Comparison of ENCODE assay signal across 16 cellular contexts in the genomic region with DNA sequence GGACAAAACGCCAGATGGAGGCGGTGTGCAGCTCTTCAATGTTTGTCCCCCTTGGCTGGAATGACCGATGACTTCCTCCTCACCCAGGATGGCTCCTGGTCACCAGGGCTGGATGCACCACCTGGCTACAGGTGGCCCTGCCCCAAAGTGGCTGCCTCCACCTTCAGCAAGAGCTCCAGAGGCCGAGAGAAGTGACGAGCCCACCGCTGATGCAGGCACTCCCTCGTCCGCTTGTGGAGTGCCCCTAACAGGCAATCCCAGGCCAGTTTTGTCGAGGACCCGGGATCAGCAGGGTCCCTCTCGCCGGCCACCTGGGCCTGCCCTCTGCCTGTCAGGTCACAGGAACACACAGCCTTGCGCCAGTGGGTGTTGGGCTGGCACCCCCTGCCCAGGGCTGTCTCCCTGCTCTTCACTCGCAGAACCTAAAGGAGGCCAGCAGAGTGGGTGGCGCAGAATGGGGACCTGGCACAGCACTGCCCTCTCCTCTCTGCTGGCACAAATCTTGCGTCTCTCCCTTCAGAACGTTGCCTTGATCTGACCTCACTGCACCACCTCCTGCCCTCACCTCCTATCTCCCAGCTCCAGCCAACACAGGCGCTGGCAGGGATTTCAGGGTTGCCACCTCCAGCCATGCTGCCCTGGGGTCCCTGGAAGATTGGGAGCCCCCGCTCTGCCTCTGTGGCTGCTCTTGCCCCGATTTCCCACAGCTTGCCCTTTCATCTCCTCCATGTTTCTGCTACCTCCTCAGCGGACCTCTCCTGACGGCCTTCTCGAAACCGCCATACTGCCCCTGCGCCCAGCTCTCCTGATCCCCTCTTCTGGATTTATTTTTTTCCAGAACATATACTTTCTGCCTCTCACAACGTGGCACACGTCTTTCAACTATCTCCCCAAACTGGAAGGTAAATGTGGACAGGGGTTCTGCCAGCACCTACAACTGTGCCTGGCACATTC. TPM values are rescaled to one million over a fixed set of nuclear protein-coding genes. Genes with fewer than 3 reads are reported as not detected.
DNase-seq lines count a peak whose midpoint lies in the region; ATAC-seq and TF ChIP-seq lines count a peak whose summit lies in the region.
"Had no signal": no experiment of that assay in that cellular context is flagged by ENCODE, and none has a peak within 500 bp of the region (broad histone marks: within the 10 kb centered on the region; RNA-seq: fewer than 3 reads in every experiment).

No MANE protein-coding gene starts in this region.

- CTCF ChIA-PET in activated B cell treated with CpG ODN at 0.5 μM for 24 hours (lab: Charles Lee): no interaction called here

- H3K36me3 Mint-ChIP-seq in HFFc6 (ENCODE audit: low read depth) (peaks cover 18% of the 10 kb centered on the region; the same call in 1 of the 2 replicates), activated B cell treated with CpG ODN at 0.5 μM for 24 hours (ENCODE audit: low read depth) (peaks cover 74% of the 10 kb centered on the region), glutamatergic neuron (ENCODE audit: unreplicated experiment) (no peaks in the 10 kb centered on the region), osteocyte (ENCODE audit: unreplicated experiment) (peaks cover 38% of the 10 kb centered on the region)
- H3K36me3 Mint-ChIP-seq in activated naive CD8-positive, alpha-beta T cell treated with anti-CD3 and anti-CD28 coated beads, Interleukin-2, amount 50 U/mL, for 24 hours (ENCODE audit: low read depth): peaks cover 17% of the 10 kb centered on the region
- H3K36me3 Mint-ChIP-seq: natural killer cell had no signal

- H3K4me3 Mint-ChIP-seq in HFFc6: no peak overlapping the region
- no peak overlapping the region for H3K4me3 Mint-ChIP-seq in activated B cell treated with CpG ODN at 0.5 μM for 24 hours
- H3K4me3 Mint-ChIP-seq in glutamatergic neuron (ENCODE audit: unreplicated experiment): no peak overlapping the region
- H3K4me3 Mint-ChIP-seq in osteocyte (ENCODE audit: unreplicated experiment): no peak overlapping the region
- no peak overlapping the region for H3K4me3 Mint-ChIP-seq in activated naive CD8-positive, alpha-beta T cell treated with anti-CD3 and anti-CD28 coated beads, Interleukin-2, amount 50 U/mL, for 24 hours
- H3K4me3 Mint-ChIP-seq: activated naive CD8-positive, alpha-beta T cell treated with anti-CD3 and anti-CD28 coated beads for 36 hours; B cell; natural killer cell had no signal

- no peaks in the 10 kb centered on the region for H3K4me1 Mint-ChIP-seq in HFFc6 (ENCODE audit: low read depth)
- H3K4me1 Mint-ChIP-seq in activated B cell treated with CpG ODN at 0.5 μM for 24 hours: no peaks in the 10 kb centered on the region
- H3K4me1 Mint-ChIP-seq in glutamatergic neuron (ENCODE audit: low read depth, unreplicated experiment): peaks cover 13% of the 10 kb centered on the region
- no peaks in the 10 kb centered on the region for H3K4me1 Mint-ChIP-seq in osteocyte (ENCODE audit: unreplicated experiment)
- no peaks in the 10 kb centered on the region for H3K4me1 Mint-ChIP-seq in activated naive CD8-positive, alpha-beta T cell treated with anti-CD3 and anti-CD28 coated beads, Interleukin-2, amount 50 U/mL, for 24 hours
- H3K4me1 Mint-ChIP-seq: activated naive CD8-positive, alpha-beta T cell treated with anti-CD3 and anti-CD28 coated beads for 36 hours; B cell; natural killer cell had no signal

- ATAC-seq in activated B cell treated with CpG ODN at 0.5 μM for 24 hours (ENCODE audit: low read depth): no peak
- ATAC-seq in activated naive CD8-positive, alpha-beta T cell treated with anti-CD3 and anti-CD28 coated beads, Interleukin-2, amount 50 U/mL, for 24 hours: no peak
- ATAC-seq: natural killer cell had no signal

- H3K27me3 Mint-ChIP-seq in HFFc6 (ENCODE audit: insufficient read depth): no peaks in the 10 kb centered on the region; the same call in 1 of the 2 replicates
- no peaks in the 10 kb centered on the region for H3K27me3 Mint-ChIP-seq in activated B cell treated with CpG ODN at 0.5 μM for 24 hours
- peaks cover 39% of the 10 kb centered on the region for H3K27me3 Mint-ChIP-seq in glutamatergic neuron (ENCODE audit: unreplicated experiment)
- H3K27me3 Mint-ChIP-seq in osteocyte (ENCODE audit: unreplicated experiment): no peaks in the 10 kb centered on the region
- no peaks in the 10 kb centered on the region for H3K27me3 Mint-ChIP-seq in activated naive CD8-positive, alpha-beta T cell treated with anti-CD3 and anti-CD28 coated beads, Interleukin-2, amount 50 U/mL, for 24 hours
- H3K27me3 Mint-ChIP-seq: activated naive CD8-positive, alpha-beta T cell treated with anti-CD3 and anti-CD28 coated beads for 36 hours; B cell had no signal

- H3K27ac Mint-ChIP-seq in HFFc6 (peak overlapping the region; percentile 12; the same call in 1 of the 2 replicates), activated B cell treated with CpG ODN at 0.5 μM for 24 hours (peak overlapping the region; percentile 41), glutamatergic neuron (ENCODE audit: unreplicated experiment) (peak overlapping the region; percentile 41), osteocyte (ENCODE audit: unreplicated experiment) (peak overlapping the region; percentile 16)
- H3K27ac Mint-ChIP-seq in activated naive CD8-positive, alpha-beta T cell treated with anti-CD3 and anti-CD28 coated beads, Interleukin-2, amount 50 U/mL, for 24 hours: no peak overlapping the region
- H3K27ac Mint-ChIP-seq: B cell, natural killer cell had no signal

- TF ChIP-seq CTCF in HFFc6 (IDR thresholded peaks at IDR 0.05) (no peak), activated B cell treated with CpG ODN at 0.5 μM for 24 hours (IDR thresholded peaks at IDR 0.05) (no peak), glutamatergic neuron (IDR thresholded peaks at IDR 0.05; ENCODE audit: partially characterized antibody, unreplicated experiment) (no peak), osteocyte (IDR thresholded peaks at IDR 0.05) (no peak)

- intact Hi-C loops in activated B cell treated with CpG ODN at 0.5 μM for 24 hours (cut with micrococcal nuclease): no loop called here

- POLR2A ChIA-PET in activated B cell treated with CpG ODN at 0.5 μM for 24 hours (lab: Charles Lee): no interaction called here

- no peaks in the 10 kb centered on the region for H3K9me3 Mint-ChIP-seq in HFFc6
- H3K9me3 Mint-ChIP-seq in activated B cell treated with CpG ODN at 0.5 μM for 24 hours: no peaks in the 10 kb centered on the region
- peaks cover 25% of the 10 kb centered on the region for H3K9me3 Mint-ChIP-seq in glutamatergic neuron (ENCODE audit: unreplicated experiment)
- no peaks in the 10 kb centered on the region for H3K9me3 Mint-ChIP-seq in osteocyte (ENCODE audit: unreplicated experiment)
- no peaks in the 10 kb centered on the region for H3K9me3 Mint-ChIP-seq in activated naive CD8-positive, alpha-beta T cell treated with anti-CD3 and anti-CD28 coated beads, Interleukin-2, amount 50 U/mL, for 24 hours
- H3K9me3 Mint-ChIP-seq: activated naive CD8-positive, alpha-beta T cell treated with anti-CD3 and anti-CD28 coated beads for 36 hours; natural killer cell had no signal

- DNase-seq in HFFc6 (no peak), activated B cell treated with CpG ODN at 0.5 μM for 24 hours (no peak), glutamatergic neuron (no peak), osteocyte (ENCODE audit: extremely low spot score, unreplicated experiment) (no peak), SW 1271 (lab: John Stamatoyannopoulos, UW) (no peak)
- DNase-seq in stimulated activated naive CD4-positive, alpha-beta T cell (lab: John Stamatoyannopoulos, UW): no peak
- no peak for DNase-seq in activated naive CD8-positive, alpha-beta T cell treated with anti-CD3 and anti-CD28 coated beads, Interleukin-2, amount 50 U/mL, for 24 hours
- DNase-seq: activated CD4-positive, CD25-positive, alpha-beta regulatory T cell treated with anti-CD3 and anti-CD28 coated beads, Interleukin-2, amount 50 U/mL, for 72 hours; activated naive CD8-positive, alpha-beta T cell treated with anti-CD3 and anti-CD28 coated beads for 36 hours; mammary epithelial cell; natural killer cell; NCI-H226; stimulated activated CD4-positive, alpha-beta T cell treated with anti-CD3 and anti-CD28 coated beads, Interleukin-2, amount 100 ng/mL, for 24 hours; thyroid gland had no signal

RNA-seq across cellular contexts. Expression of a gene that starts 38.6 kb away (rescaled TPM):
- total RNA-seq in HFFc6 (2021; fragmentation: NEBNext Ultra II Directional; extraction: Animal tissue kit (Norgen Biotek cat#: 25700)): 1 to 10 TPM; 1.3 to 2.0 (median 1.6) TPM
- total RNA-seq in activated B cell treated with CpG ODN at 0.5 μM for 24 hours (0.33 and 0.34 TPM in 2 replicates), glutamatergic neuron (ENCODE audit: unreplicated experiment) (6.1 TPM), osteocyte (2.9 and 3.2 TPM in 2 replicates)
- total RNA-seq: HT-29 had no signal
